In the genomic region with DNA sequence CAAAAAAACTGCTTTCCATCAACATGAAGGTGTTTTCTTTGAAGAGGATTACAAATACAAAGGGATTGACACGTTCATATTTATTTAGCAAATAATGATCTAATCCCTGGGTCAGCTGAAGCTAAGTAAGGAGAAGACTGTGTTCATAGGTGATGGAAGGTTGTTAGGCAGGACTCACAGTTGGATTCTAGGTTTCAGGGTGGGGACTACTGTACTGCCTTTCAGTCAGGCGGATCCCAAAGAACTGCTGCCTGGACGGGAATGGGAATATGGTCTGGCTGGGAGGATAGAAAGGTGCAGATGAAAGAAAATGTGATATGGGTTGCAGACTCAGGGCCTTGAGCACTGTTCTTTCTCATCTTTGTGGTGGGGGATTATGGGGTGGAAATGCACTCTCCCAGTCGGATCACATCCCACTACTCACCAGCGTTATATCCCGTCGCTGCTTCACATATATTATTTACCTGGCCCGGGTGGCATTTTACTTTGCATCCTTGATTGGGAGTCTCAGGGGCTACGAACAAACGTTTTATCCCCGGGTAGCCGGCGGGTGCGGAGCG, we compare ENCODE assay signal across 8 cellular contexts.
A peak's percentile ranks its signal among the peaks of the same experiment; 100 is the strongest.
DNase-seq lines count a peak whose midpoint lies in the region; TF ChIP-seq lines count a peak whose summit lies in the region.
"Not testable (repeated sequence)": the region's sequence is repeated elsewhere in the genome, so short reads cannot be mapped to it uniquely, and the experiment has no call there.

No MANE protein-coding gene starts in this region.

- H3K27me3 ChIP-seq in effector memory CD4-positive, alpha-beta T cell (replicated peaks; ENCODE audit: control insufficient read depth, insufficient read depth, low read length, poor library complexity, severe bottlenecking) = peaks cover 17% of the 10 kb centered on the region
- not testable (repeated sequence) for H3K27me3 ChIP-seq in vagina

- CTCF ChIA-PET in OCI-LY7 (lab: Charles Lee; ENCODE audit: unreplicated experiment) = not testable (repeated sequence)

- H3K9me2 ChIP-seq in OCI-LY7 (ENCODE audit: insufficient read depth, low read length) = not testable (repeated sequence)

- H3K27ac ChIP-seq in OCI-LY7 (ENCODE audit: low read depth, low read length, poor library complexity, severe bottlenecking); effector memory CD4-positive, alpha-beta T cell (ENCODE audit: insufficient read depth, low read length, poor library complexity, severe bottlenecking); vagina: not testable (repeated sequence)

- not testable (repeated sequence) for H3K9me3 ChIP-seq in OCI-LY7 (ENCODE audit: low read length); effector memory CD4-positive, alpha-beta T cell (ENCODE audit: control insufficient read depth, low read length); vagina

- intact Hi-C loops in OCI-LY7 (cut with micrococcal nuclease; ENCODE audit: unreplicated experiment); activated T-helper 1 cell treated with anti-CD3 and anti-CD28 coated beads, Interleukin-12 subunit alpha, Interleukin-12 subunit beta, Interleukin-2, Interleukin-4 antibody, amounts not matched to agents 30 ng/mL and 10 ng/mL and 1 ng/mL, durations not matched to agents 14 hours and 24 hours and 36 hours (cut with micrococcal nuclease); vagina (cut with DNase I): not testable (repeated sequence)

- POLR2A ChIA-PET in OCI-LY7 (lab: Charles Lee) = not testable (repeated sequence)

- TF ChIP-seq CTCF in GM12875 (IDR thresholded peaks at IDR 0.05; ENCODE audit: borderline replicate concordance, insufficient read depth, low read depth, low read length); OCI-LY7 (conservative IDR thresholded peaks at IDR 0.05; ENCODE audit: low read length); osteocyte (IDR thresholded peaks at IDR 0.05); vagina (IDR thresholded peaks at IDR 0.05): not testable (repeated sequence)

- not testable (repeated sequence) for H4K20me1 ChIP-seq in OCI-LY7 (ENCODE audit: insufficient read depth, low read length)

- not testable (repeated sequence) for TF ChIP-seq POLR2A in vagina (IDR thresholded peaks at IDR 0.05)

- not testable (repeated sequence) for H3K36me3 Mint-ChIP-seq in activated T-helper 1 cell treated with anti-CD3 and anti-CD28 coated beads, Interleukin-12 subunit alpha, Interleukin-12 subunit beta, Interleukin-2, Interleukin-4 antibody, amounts not matched to agents 30 ng/mL and 10 ng/mL and 1 ng/mL, durations not matched to agents 14 hours and 24 hours and 36 hours (ENCODE audit: low read depth); immature natural killer cell; osteocyte (ENCODE audit: unreplicated experiment)

- not testable (repeated sequence) for H3K79me2 ChIP-seq in OCI-LY7 (ENCODE audit: insufficient read depth, low read depth, low read length)

- peak overlapping the region; percentile 80 for H2AFZ ChIP-seq in OCI-LY7 (ENCODE audit: low read length)

- peak overlapping the region; percentile 66 for H3K4me2 ChIP-seq in OCI-LY7 (ENCODE audit: low read length)

- H3K4me3 ChIP-seq in GM12875 (ENCODE audit: low read depth, low read length) (peak overlapping the region; percentile 73), OCI-LY7 (ENCODE audit: low read depth, low read length, poor library complexity, severe bottlenecking) (peak overlapping the region; percentile 64), vagina (peak overlapping the region; percentile 36 to 39)
- H3K4me3 ChIP-seq in effector memory CD4-positive, alpha-beta T cell (ENCODE audit: insufficient read depth, low read depth, low read length, poor library complexity, severe bottlenecking) = peak overlapping the region; percentile 44

- BruUV-seq in OCI-LY7 (replicated peaks; lab: Mats Ljungman, UMichigan) = not testable (repeated sequence)

- not testable (repeated sequence) for H3K4me1 ChIP-seq in OCI-LY7 (ENCODE audit: insufficient read depth, low read length, poor library complexity, severe bottlenecking); effector memory CD4-positive, alpha-beta T cell (ENCODE audit: control insufficient read depth, insufficient read depth, low read length, poor library complexity, severe bottlenecking)
- peaks cover 11% of the 10 kb centered on the region for H3K4me1 ChIP-seq in vagina

- peak overlapping the region; percentile 79 for H3K4me3 Mint-ChIP-seq in activated T-helper 1 cell treated with anti-CD3 and anti-CD28 coated beads, Interleukin-12 subunit alpha, Interleukin-12 subunit beta, Interleukin-2, Interleukin-4 antibody, amounts not matched to agents 30 ng/mL and 10 ng/mL and 1 ng/mL, durations not matched to agents 14 hours and 24 hours and 36 hours
- peak overlapping the region; percentile 12 to 76 (median 67) for H3K4me3 Mint-ChIP-seq in immature natural killer cell
- peak overlapping the region; percentile 73 for H3K4me3 Mint-ChIP-seq in osteocyte (ENCODE audit: unreplicated experiment)

- peaks cover 41% of the 10 kb centered on the region for H3K27me3 Mint-ChIP-seq in activated T-helper 1 cell treated with anti-CD3 and anti-CD28 coated beads, Interleukin-12 subunit alpha, Interleukin-12 subunit beta, Interleukin-2, Interleukin-4 antibody, amounts not matched to agents 30 ng/mL and 10 ng/mL and 1 ng/mL, durations not matched to agents 14 hours and 24 hours and 36 hours (ENCODE audit: insufficient read depth)
- H3K27me3 Mint-ChIP-seq in immature natural killer cell (ENCODE audit: low read depth in 3 of 3) (peaks cover 12 to 39% (median 20%) of the 10 kb centered on the region in 3 donors), osteocyte (ENCODE audit: unreplicated experiment) (peaks cover 47% of the 10 kb centered on the region)

- not testable (repeated sequence) for H3K27ac Mint-ChIP-seq in activated T-helper 1 cell treated with anti-CD3 and anti-CD28 coated beads, Interleukin-12 subunit alpha, Interleukin-12 subunit beta, Interleukin-2, Interleukin-4 antibody, amounts not matched to agents 30 ng/mL and 10 ng/mL and 1 ng/mL, durations not matched to agents 14 hours and 24 hours and 36 hours; immature natural killer cell; osteocyte (ENCODE audit: unreplicated experiment)

- H3K9me3 Mint-ChIP-seq in activated T-helper 1 cell treated with anti-CD3 and anti-CD28 coated beads, Interleukin-12 subunit alpha, Interleukin-12 subunit beta, Interleukin-2, Interleukin-4 antibody, amounts not matched to agents 30 ng/mL and 10 ng/mL and 1 ng/mL, durations not matched to agents 14 hours and 24 hours and 36 hours; immature natural killer cell; osteocyte (ENCODE audit: unreplicated experiment): not testable (repeated sequence)

- H3K36me3 ChIP-seq in OCI-LY7 (ENCODE audit: insufficient read depth, low read length); effector memory CD4-positive, alpha-beta T cell (ENCODE audit: control insufficient read depth, insufficient read depth, low read length); vagina: not testable (repeated sequence)

- H3K4me1 Mint-ChIP-seq in activated T-helper 1 cell treated with anti-CD3 and anti-CD28 coated beads, Interleukin-12 subunit alpha, Interleukin-12 subunit beta, Interleukin-2, Interleukin-4 antibody, amounts not matched to agents 30 ng/mL and 10 ng/mL and 1 ng/mL, durations not matched to agents 14 hours and 24 hours and 36 hours (ENCODE audit: low read depth) = not testable (repeated sequence)
- peaks cover 4 to 17% of the 10 kb centered on the region in 2 donors for H3K4me1 Mint-ChIP-seq in immature natural killer cell
- H3K4me1 Mint-ChIP-seq in osteocyte (ENCODE audit: unreplicated experiment) = peaks cover 12% of the 10 kb centered on the region

- peak; percentile 4 for DNase-seq in NCI-H1930 (lab: John Stamatoyannopoulos, UW)
- DNase-seq in OCI-LY7 (ENCODE audit: low spot score); activated T-helper 1 cell treated with anti-CD3 and anti-CD28 coated beads, Interleukin-12 subunit alpha, Interleukin-12 subunit beta, Interleukin-2, Interleukin-4 antibody, amounts not matched to agents 30 ng/mL and 10 ng/mL and 1 ng/mL, durations not matched to agents 14 hours and 24 hours and 36 hours (ENCODE audit: low spot score); effector memory CD4-positive, alpha-beta T cell; immature natural killer cell; osteocyte (ENCODE audit: extremely low spot score, unreplicated experiment); vagina (ENCODE audit: extremely low spot score in 2 of 2): not testable (repeated sequence)
